ENCODE assay signal across 1 cellular context in the genomic region with DNA sequence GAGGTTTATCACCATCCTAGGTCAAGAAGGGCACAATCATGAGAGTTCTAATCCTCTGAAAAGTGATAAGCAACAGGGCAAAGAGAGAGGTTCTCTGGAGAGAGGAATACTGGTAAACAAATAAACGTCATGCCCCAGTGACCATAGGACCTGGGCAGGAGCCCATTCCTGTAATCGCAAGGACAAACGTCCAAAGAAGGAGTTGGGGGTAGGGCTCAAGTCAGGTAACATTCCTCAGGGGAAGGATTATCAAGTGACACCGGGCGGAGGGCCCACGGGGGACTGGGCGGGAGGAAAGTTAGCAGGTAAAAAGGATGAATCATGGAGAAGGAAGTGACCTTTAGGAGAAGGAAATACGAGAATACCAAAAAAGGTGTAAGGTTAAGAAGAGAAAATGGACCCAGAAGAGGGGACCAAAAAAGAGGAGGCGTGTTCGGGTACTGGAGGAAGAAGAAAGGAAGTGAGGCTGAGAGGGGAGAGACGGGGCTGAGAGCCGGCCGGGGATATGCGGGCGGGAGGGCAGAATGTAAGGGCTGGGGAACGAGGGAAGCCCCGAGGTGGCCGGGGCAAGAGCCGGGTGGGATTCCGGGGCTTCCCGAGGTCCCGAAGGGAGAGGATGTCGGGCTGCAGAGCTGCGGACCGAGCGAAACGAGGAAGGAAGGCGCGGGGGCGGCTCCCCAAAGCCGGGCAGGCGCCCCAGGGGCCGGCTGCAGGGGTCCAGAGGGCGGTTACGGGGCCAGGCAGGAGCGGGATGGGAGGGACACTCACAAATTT.
TF ChIP-seq lines count a peak whose summit lies in the region.

No MANE protein-coding gene starts in this region.

TF ChIP-seq in HepG2, 621 proteins besides CTCF, POLR2A, EP300 and RAD21 (continued from another document and continues in another):
- TF ChIP-seq, protein P1, sequence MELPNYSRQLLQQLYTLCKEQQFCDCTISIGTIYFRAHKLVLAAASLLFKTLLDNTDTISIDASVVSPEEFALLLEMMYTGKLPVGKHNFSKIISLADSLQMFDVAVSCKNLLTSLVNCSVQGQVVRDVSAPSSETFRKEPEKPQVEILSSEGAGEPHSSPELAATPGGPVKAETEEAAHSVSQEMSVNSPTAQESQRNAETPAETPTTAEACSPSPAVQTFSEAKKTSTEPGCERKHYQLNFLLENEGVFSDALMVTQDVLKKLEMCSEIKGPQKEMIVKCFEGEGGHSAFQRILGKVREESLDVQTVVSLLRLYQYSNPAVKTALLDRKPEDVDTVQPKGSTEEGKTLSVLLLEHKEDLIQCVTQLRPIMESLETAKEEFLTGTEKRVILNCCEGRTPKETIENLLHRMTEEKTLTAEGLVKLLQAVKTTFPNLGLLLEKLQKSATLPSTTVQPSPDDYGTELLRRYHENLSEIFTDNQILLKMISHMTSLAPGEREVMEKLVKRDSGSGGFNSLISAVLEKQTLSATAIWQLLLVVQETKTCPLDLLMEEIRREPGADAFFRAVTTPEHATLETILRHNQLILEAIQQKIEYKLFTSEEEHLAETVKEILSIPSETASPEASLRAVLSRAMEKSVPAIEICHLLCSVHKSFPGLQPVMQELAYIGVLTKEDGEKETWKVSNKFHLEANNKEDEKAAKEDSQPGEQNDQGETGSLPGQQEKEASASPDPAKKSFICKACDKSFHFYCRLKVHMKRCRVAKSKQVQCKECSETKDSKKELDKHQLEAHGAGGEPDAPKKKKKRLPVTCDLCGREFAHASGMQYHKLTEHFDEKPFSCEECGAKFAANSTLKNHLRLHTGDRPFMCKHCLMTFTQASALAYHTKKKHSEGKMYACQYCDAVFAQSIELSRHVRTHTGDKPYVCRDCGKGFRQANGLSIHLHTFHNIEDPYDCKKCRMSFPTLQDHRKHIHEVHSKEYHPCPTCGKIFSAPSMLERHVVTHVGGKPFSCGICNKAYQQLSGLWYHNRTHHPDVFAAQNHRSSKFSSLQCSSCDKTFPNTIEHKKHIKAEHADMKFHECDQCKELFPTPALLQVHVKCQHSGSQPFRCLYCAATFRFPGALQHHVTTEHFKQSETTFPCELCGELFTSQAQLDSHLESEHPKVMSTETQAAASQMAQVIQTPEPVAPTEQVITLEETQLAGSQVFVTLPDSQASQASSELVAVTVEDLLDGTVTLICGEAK (IDR thresholded peaks at IDR 0.05) = 0 out of 2 replicates have a peak, but pooled peaks have one; percentile 19
- TF ChIP-seq, protein P1 (CRISPR knock-in tag; IDR thresholded peaks at IDR 0.05) = no peak
- peak; percentile 50; the same call in 1 of the 2 replicates for TF ChIP-seq ZNF670 (CRISPR knock-in tag; IDR thresholded peaks at IDR 0.05; ENCODE audit: borderline replicate concordance)
- no peak for TF ChIP-seq ZNF383 (CRISPR knock-in tag; IDR thresholded peaks at IDR 0.05; ENCODE audit: borderline replicate concordance)
- TF ChIP-seq, protein P2, sequence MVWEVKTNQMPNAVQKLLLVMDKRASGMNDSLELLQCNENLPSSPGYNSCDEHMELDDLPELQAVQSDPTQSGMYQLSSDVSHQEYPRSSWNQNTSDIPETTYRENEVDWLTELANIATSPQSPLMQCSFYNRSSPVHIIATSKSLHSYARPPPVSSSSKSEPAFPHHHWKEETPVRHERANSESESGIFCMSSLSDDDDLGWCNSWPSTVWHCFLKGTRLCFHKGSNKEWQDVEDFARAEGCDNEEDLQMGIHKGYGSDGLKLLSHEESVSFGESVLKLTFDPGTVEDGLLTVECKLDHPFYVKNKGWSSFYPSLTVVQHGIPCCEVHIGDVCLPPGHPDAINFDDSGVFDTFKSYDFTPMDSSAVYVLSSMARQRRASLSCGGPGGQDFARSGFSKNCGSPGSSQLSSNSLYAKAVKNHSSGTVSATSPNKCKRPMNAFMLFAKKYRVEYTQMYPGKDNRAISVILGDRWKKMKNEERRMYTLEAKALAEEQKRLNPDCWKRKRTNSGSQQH (CRISPR knock-in tag; IDR thresholded peaks at IDR 0.05; ENCODE audit: low read depth) = 0 out of 2 replicates have a peak, but pooled peaks have one; percentile 44
- TF ChIP-seq RFXANK (CRISPR knock-in tag; IDR thresholded peaks at IDR 0.05) = no peak
- TF ChIP-seq, protein P3, sequence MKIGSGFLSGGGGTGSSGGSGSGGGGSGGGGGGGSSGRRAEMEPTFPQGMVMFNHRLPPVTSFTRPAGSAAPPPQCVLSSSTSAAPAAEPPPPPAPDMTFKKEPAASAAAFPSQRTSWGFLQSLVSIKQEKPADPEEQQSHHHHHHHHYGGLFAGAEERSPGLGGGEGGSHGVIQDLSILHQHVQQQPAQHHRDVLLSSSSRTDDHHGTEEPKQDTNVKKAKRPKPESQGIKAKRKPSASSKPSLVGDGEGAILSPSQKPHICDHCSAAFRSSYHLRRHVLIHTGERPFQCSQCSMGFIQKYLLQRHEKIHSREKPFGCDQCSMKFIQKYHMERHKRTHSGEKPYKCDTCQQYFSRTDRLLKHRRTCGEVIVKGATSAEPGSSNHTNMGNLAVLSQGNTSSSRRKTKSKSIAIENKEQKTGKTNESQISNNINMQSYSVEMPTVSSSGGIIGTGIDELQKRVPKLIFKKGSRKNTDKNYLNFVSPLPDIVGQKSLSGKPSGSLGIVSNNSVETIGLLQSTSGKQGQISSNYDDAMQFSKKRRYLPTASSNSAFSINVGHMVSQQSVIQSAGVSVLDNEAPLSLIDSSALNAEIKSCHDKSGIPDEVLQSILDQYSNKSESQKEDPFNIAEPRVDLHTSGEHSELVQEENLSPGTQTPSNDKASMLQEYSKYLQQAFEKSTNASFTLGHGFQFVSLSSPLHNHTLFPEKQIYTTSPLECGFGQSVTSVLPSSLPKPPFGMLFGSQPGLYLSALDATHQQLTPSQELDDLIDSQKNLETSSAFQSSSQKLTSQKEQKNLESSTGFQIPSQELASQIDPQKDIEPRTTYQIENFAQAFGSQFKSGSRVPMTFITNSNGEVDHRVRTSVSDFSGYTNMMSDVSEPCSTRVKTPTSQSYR (CRISPR knock-in tag; IDR thresholded peaks at IDR 0.05; ENCODE audit: borderline replicate concordance) = peak; percentile 88; the same call in 1 of the 2 replicates
- TF ChIP-seq ZNF598 (CRISPR knock-in tag; IDR thresholded peaks at IDR 0.05; ENCODE audit: borderline replicate concordance) = no peak
- TF ChIP-seq NFIB (CRISPR knock-in tag; IDR thresholded peaks at IDR 0.05; ENCODE audit: borderline replicate concordance) = no peak
- 0 out of 2 replicates have a peak, but pooled peaks have one; percentile 11 for TF ChIP-seq TOPORS (CRISPR knock-in tag; IDR thresholded peaks at IDR 0.05)
- TF ChIP-seq ZNF7 (CRISPR knock-in tag; IDR thresholded peaks at IDR 0.05) = no peak
- TF ChIP-seq PRMT3 (CRISPR knock-in tag; IDR thresholded peaks at IDR 0.05; ENCODE audit: borderline replicate concordance, low read depth) = 0 out of 2 replicates have a peak, but pooled peaks have one; percentile 13
- TF ChIP-seq KAT2B (IDR thresholded peaks at IDR 0.05; ENCODE audit: borderline replicate concordance, low read depth, low read length) = no peak
- TF ChIP-seq KLF15 (CRISPR knock-in tag; IDR thresholded peaks at IDR 0.05; ENCODE audit: borderline replicate concordance) = no peak
- TF ChIP-seq KDM2A (CRISPR knock-in tag; IDR thresholded peaks at IDR 0.05; ENCODE audit: borderline replicate concordance, low read depth) = peak; percentile 55; the same call in 1 of the 2 replicates
- no peak for TF ChIP-seq ZFAT (CRISPR knock-in tag; conservative IDR thresholded peaks at IDR 0.05)
- TF ChIP-seq POLR2AphosphoS2 (IDR thresholded peaks at IDR 0.05; ENCODE audit: low read depth, low read length) = no peak
- peak; percentile 74 for TF ChIP-seq SRF (IDR thresholded peaks at IDR 0.05; ENCODE audit: low read depth, low read length)
- TF ChIP-seq U2AF1 (optimal IDR thresholded peaks at IDR 0.05; ENCODE audit: low read depth, low read length) = peak; percentile 0
- no peak for TF ChIP-seq ZNF235 (CRISPR knock-in tag; IDR thresholded peaks at IDR 0.05; ENCODE audit: borderline replicate concordance)
- TF ChIP-seq, protein P4, sequence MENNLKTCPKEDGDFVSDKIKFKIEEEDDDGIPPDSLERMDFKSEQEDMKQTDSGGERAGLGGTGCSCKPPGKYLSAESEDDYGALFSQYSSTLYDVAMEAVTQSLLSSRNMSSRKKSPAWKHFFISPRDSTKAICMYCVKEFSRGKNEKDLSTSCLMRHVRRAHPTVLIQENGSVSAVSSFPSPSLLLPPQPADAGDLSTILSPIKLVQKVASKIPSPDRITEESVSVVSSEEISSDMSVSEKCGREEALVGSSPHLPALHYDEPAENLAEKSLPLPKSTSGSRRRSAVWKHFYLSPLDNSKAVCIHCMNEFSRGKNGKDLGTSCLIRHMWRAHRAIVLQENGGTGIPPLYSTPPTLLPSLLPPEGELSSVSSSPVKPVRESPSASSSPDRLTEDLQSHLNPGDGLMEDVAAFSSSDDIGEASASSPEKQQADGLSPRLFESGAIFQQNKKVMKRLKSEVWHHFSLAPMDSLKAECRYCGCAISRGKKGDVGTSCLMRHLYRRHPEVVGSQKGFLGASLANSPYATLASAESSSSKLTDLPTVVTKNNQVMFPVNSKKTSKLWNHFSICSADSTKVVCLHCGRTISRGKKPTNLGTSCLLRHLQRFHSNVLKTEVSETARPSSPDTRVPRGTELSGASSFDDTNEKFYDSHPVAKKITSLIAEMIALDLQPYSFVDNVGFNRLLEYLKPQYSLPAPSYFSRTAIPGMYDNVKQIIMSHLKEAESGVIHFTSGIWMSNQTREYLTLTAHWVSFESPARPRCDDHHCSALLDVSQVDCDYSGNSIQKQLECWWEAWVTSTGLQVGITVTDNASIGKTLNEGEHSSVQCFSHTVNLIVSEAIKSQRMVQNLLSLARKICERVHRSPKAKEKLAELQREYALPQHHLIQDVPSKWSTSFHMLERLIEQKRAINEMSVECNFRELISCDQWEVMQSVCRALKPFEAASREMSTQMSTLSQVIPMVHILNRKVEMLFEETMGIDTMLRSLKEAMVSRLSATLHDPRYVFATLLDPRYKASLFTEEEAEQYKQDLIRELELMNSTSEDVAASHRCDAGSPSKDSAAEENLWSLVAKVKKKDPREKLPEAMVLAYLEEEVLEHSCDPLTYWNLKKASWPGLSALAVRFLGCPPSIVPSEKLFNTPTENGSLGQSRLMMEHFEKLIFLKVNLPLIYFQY (CRISPR knock-in tag; IDR thresholded peaks at IDR 0.05; ENCODE audit: borderline replicate concordance) = no peak; the same call in 1 of the 2 replicates
- peak; percentile 14; the same call in 1 of the 2 replicates for TF ChIP-seq SALL1 (CRISPR knock-in tag; IDR thresholded peaks at IDR 0.05)
- TF ChIP-seq, protein P5, sequence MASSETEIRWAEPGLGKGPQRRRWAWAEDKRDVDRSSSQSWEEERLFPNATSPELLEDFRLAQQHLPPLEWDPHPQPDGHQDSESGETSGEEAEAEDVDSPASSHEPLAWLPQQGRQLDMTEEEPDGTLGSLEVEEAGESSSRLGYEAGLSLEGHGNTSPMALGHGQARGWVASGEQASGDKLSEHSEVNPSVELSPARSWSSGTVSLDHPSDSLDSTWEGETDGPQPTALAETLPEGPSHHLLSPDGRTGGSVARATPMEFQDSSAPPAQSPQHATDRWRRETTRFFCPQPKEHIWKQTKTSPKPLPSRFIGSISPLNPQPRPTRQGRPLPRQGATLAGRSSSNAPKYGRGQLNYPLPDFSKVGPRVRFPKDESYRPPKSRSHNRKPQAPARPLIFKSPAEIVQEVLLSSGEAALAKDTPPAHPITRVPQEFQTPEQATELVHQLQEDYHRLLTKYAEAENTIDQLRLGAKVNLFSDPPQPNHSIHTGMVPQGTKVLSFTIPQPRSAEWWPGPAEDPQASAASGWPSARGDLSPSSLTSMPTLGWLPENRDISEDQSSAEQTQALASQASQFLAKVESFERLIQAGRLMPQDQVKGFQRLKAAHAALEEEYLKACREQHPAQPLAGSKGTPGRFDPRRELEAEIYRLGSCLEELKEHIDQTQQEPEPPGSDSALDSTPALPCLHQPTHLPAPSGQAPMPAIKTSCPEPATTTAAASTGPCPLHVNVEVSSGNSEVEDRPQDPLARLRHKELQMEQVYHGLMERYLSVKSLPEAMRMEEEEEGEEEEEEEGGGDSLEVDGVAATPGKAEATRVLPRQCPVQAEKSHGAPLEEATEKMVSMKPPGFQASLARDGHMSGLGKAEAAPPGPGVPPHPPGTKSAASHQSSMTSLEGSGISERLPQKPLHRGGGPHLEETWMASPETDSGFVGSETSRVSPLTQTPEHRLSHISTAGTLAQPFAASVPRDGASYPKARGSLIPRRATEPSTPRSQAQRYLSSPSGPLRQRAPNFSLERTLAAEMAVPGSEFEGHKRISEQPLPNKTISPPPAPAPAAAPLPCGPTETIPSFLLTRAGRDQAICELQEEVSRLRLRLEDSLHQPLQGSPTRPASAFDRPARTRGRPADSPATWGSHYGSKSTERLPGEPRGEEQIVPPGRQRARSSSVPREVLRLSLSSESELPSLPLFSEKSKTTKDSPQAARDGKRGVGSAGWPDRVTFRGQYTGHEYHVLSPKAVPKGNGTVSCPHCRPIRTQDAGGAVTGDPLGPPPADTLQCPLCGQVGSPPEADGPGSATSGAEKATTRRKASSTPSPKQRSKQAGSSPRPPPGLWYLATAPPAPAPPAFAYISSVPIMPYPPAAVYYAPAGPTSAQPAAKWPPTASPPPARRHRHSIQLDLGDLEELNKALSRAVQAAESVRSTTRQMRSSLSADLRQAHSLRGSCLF (CRISPR knock-in tag; IDR thresholded peaks at IDR 0.05; ENCODE audit: borderline replicate concordance) = no peak
- TF ChIP-seq TEAD3 (CRISPR knock-in tag; optimal IDR thresholded peaks at IDR 0.05; ENCODE audit: borderline replicate concordance) = peak; percentile 77
- TF ChIP-seq, protein P6, sequence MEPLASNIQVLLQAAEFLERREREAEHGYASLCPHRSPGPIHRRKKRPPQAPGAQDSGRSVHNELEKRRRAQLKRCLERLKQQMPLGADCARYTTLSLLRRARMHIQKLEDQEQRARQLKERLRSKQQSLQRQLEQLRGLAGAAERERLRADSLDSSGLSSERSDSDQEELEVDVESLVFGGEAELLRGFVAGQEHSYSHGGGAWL (CRISPR knock-in tag; IDR thresholded peaks at IDR 0.05) = no peak
- no peak for TF ChIP-seq LCORL (IDR thresholded peaks at IDR 0.05)
- TF ChIP-seq LCORL (CRISPR knock-in tag; IDR thresholded peaks at IDR 0.05) = 0 out of 2 replicates have a peak, but pooled peaks have one; percentile 29
- TF ChIP-seq ZNF547 (CRISPR knock-in tag; IDR thresholded peaks at IDR 0.05) = 0 out of 2 replicates have a peak, but pooled peaks have one; percentile 4
